17 cellular contexts compared by ENCODE assay signal in genomic region chr20:34124469-34125249, GRCh38. TPM values are rescaled to one million over a fixed set of nuclear protein-coding genes. Genes with fewer than 3 reads are reported as not detected.
DNase-seq lines count a peak whose midpoint lies in the region; ATAC-seq, FAIRE-seq and TF ChIP-seq lines count a peak whose summit lies in the region.
"Had no signal": no experiment of that assay in that cellular context is flagged by ENCODE, and none has a peak within 500 bp of the region (broad histone marks: within the 10 kb centered on the region; RNA-seq: fewer than 3 reads in every experiment).

No MANE protein-coding gene starts in this region.

- peak; percentile 83 for FAIRE-seq in GM18507 (lab: Jason Lieb, UNC)

- H3K36me3 ChIP-seq in BE2C = no peaks in the 10 kb centered on the region

- H3K9me3 ChIP-seq in BE2C = no peaks in the 10 kb centered on the region

- peak; percentile 23 for DNase-seq in BE2C
- no peak for DNase-seq in GM18507 (ENCODE audit: extremely low spot score, insufficient read length, low read depth)
- no peak for DNase-seq in OCI-M1 (lab: John Stamatoyannopoulos, UW)
- DNase-seq: activated CD8-positive, alpha-beta memory T cell treated with anti-CD3 and anti-CD28 coated beads, Interleukin-2, amount 50 U/mL, for 48 hours; central memory CD4-positive, alpha-beta T cell; DMS 273 treated with DMSO at 0.1 percent for 48 hours; kidney glomerular epithelial cell; NCI-H2029; NCI-H526 treated with DMSO at 0.1 percent for 48 hours; stimulated activated CD4-positive, alpha-beta T cell treated with anti-CD3 and anti-CD28 coated beads, Interleukin-2, amount 100 ng/mL, for 48 hours had no signal

- no peak overlapping the region for H3K4me3 ChIP-seq in BE2C (ENCODE audit: low read depth, low read length)

- H3K4me1 ChIP-seq in BE2C = peaks cover 10% of the 10 kb centered on the region

- no peak for TF ChIP-seq CTCF in BE2C (IDR thresholded peaks at IDR 0.05; ENCODE audit: low read depth, low read length)

- ATAC-seq in HG03521 (IDR thresholded peaks at IDR 0.05; ENCODE audit: unreplicated experiment) = peak; percentile 62
- ATAC-seq in SK-N-SH treated with all-trans-retinoic acid at 6 μM for 48 hours = peak; percentile 54
- ATAC-seq in HG03354 (IDR thresholded peaks at IDR 0.05; ENCODE audit: poor library complexity, severe bottlenecking, unreplicated experiment) = no peak
- ATAC-seq in HG03571 (IDR thresholded peaks at IDR 0.05; ENCODE audit: unreplicated experiment) = no peak
- ATAC-seq in GM21717 (IDR thresholded peaks at IDR 0.05; ENCODE audit: unreplicated experiment) = no peak
- ATAC-seq: HCT116, Right ventricle myocardium inferior had no signal

- no peaks in the 10 kb centered on the region for H3K27me3 ChIP-seq in BE2C

TF ChIP-seq in SK-N-SH treated with all-trans-retinoic acid at 6 μM for 48 hours, 23 proteins besides CTCF, POLR2A, EP300 and RAD21:
- TF ChIP-seq TCF4 (CRISPR knock-in tag; IDR thresholded peaks at IDR 0.05; ENCODE audit: borderline replicate concordance) (0 out of 2 replicates have a peak, but pooled peaks have one; percentile 27), CSRNP3 (CRISPR knock-in tag; IDR thresholded peaks at IDR 0.05) (no peak), ZFP3 (CRISPR knock-in tag; IDR thresholded peaks at IDR 0.05) (no peak)

RNA-seq across cellular contexts. Expression of gene EIF2S2, which starts 12.6 kb away (rescaled TPM):
- polyA plus RNA-seq in BE2C (2012; ENCODE audit: insufficient read depth, insufficient read length, low read depth) = 125 TPM

Comparison
In these comparisons a context has a peak if more than half of its experiments do, and no peak if none do; other contexts are left out.
1. ATAC-seq: peak in HG03521 (single experiment) and SK-N-SH treated with all-trans-retinoic acid at 6 μM for 48 hours (single experiment); none in HG03354 (single experiment), HG03571 (single experiment) and GM21717 (single experiment).